In the genomic region with DNA sequence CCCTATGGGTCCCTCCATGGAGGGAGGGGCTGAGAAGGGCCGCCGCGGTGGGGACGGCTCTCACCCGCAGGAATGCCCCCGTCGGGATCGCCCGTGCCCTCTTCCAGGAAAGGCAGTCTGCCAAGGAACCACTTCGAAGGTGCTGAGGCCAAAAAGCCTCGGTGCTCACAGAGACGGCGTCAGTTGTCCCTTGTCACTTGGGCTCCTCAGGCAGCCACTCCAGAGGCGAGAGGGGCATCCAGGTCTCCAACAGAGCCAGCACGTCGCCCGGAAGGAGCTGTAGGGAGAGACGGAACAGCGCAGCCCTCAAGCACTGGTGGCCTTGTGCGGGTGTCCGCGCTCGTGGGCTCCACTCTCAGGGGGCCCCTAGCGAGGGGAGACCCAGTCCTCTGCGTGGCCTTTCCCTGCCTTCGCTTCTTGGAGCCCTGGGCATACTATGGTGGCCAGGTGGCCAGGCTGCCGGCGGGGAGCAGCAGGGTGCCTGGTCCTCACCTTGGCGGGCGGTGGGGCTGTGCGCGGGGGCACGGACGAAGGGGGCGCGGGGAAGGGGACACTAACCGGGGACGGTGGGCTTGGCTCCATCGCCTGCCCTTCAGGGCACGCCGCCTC, we compare ENCODE assay signal across 9 cellular contexts. TPM values are rescaled to one million over a fixed set of nuclear protein-coding genes. Genes with fewer than 3 reads are reported as not detected.
DNase-seq lines count a peak whose midpoint lies in the region; ATAC-seq and TF ChIP-seq lines count a peak whose summit lies in the region.
"Had no signal": no experiment of that assay in that cellular context is flagged by ENCODE, and none has a peak within 500 bp of the region (broad histone marks: within the 10 kb centered on the region; RNA-seq: fewer than 3 reads in every experiment).

No MANE protein-coding gene starts in this region.

- no peaks in the 10 kb centered on the region for H4K20me1 ChIP-seq in PC-3 (ENCODE audit: low read length)

- H3K27me3 ChIP-seq in PC-3 (ENCODE audit: low read length) (no peaks in the 10 kb centered on the region), duodenal mucosa (ENCODE audit: control insufficient read depth in 1 of 2, insufficient read depth in 2 of 2, low read length in 2 of 2) (peaks cover 0 to 5% of the 10 kb centered on the region in 2 donors)

- H3K4me2 ChIP-seq in PC-3 (ENCODE audit: low read length), result peak overlapping the region; percentile 98

- H3K4me1 ChIP-seq in PC-3 (ENCODE audit: insufficient read depth, low read length), result peaks cover 57% of the 10 kb centered on the region
- peaks cover 13 to 14% of the 10 kb centered on the region in 2 donors for H3K4me1 ChIP-seq in duodenal mucosa (ENCODE audit: control insufficient read depth in 1 of 2, insufficient read depth in 2 of 2, low read length in 2 of 2)

- H3K36me3 Mint-ChIP-seq in CD14-positive monocyte (peaks cover 0 to 3% of the 10 kb centered on the region in 2 donors), nephron (ENCODE audit: low read depth) (no peaks in the 10 kb centered on the region)

- 0 out of 2 replicates have a peak, but pooled peaks cover 3% of the 10 kb centered on the region for H3K36me3 ChIP-seq in PC-3 (ENCODE audit: low read depth, low read length)
- H3K36me3 ChIP-seq in duodenal mucosa (ENCODE audit: control insufficient read depth in 1 of 2, insufficient read depth in 2 of 2, low read length in 2 of 2), result no peaks in the 10 kb centered on the region

- H2AFZ ChIP-seq in PC-3 (ENCODE audit: low read length), result peak overlapping the region; percentile 51

- CTCF ChIA-PET in PC-3 (lab: Charles Lee), result interaction anchor here (0.5 to 0.9 kb wide), 2 partner anchors 140 to 144 kb away, joined by 3 read pairs; a partner anchor contains a TSS

- TF ChIP-seq CTCF in CD14-positive monocyte (IDR thresholded peaks at IDR 0.05), result no peak
- no peak for TF ChIP-seq CTCF in PC-3 (conservative IDR thresholded peaks at IDR 0.05; ENCODE audit: low read depth, low read length)
- TF ChIP-seq CTCF in nephron (IDR thresholded peaks at IDR 0.05; ENCODE audit: unreplicated experiment in 3 of 3), result no peak

- H3K9ac ChIP-seq in PC-3 (ENCODE audit: low read length) (peak overlapping the region; percentile 89), duodenal mucosa (ENCODE audit: low read depth in 1 of 2, low read length in 2 of 2) (peak overlapping the region; percentile 39 to 72)

- H3K9me2 ChIP-seq in PC-3 (replicated peaks; ENCODE audit: low read length), result no peaks in the 10 kb centered on the region

- POLR2A ChIA-PET in PC-3 (lab: Charles Lee; ENCODE audit: unreplicated experiment), result no interaction called here

- H3K27ac Mint-ChIP-seq in CD14-positive monocyte, result peak overlapping the region in 1 of 7 donors; percentile 78
- H3K27ac Mint-ChIP-seq in nephron, result no peak overlapping the region

- H3K79me2 ChIP-seq in PC-3 (ENCODE audit: low read length), result peaks cover 38% of the 10 kb centered on the region

- H3K9me3 Mint-ChIP-seq in CD14-positive monocyte (no peaks in the 10 kb centered on the region), nephron (no peaks in the 10 kb centered on the region)

- DNase-seq in CD14-positive monocyte (ENCODE audit: low spot score), result no peak
- DNase-seq in PC-3, result peak; percentile 27
- no peak for DNase-seq in middle frontal gyrus (ENCODE audit: extremely low spot score, low spot score)
- no peak for DNase-seq in effector CD8-positive, alpha-beta T cell (lab: John Stamatoyannopoulos, UW)

- peak overlapping the region; percentile 89 for H3K4me3 ChIP-seq in PC-3 (ENCODE audit: low read length)
- peak overlapping the region; percentile 71 to 72 for H3K4me3 ChIP-seq in duodenal mucosa (ENCODE audit: low read depth in 1 of 2, low read length in 2 of 2)

- H3K4me3 Mint-ChIP-seq in CD14-positive monocyte (peak overlapping the region; percentile 74 to 89), nephron (peak overlapping the region; percentile 73 to 82 (median 78))

- ATAC-seq in GM21447 (IDR thresholded peaks at IDR 0.05; ENCODE audit: unreplicated experiment), result peak; percentile 8
- ATAC-seq in PC-3, result peak; percentile 14
- ATAC-seq in HG03469 (IDR thresholded peaks at IDR 0.05; ENCODE audit: unreplicated experiment), result no peak

- H3K27me3 Mint-ChIP-seq in CD14-positive monocyte (ENCODE audit: low read depth in 3 of 3) (peaks cover 11 to 26% (median 22%) of the 10 kb centered on the region in 3 donors), nephron (ENCODE audit: low read depth) (peaks cover 13% of the 10 kb centered on the region)

- H3F3A ChIP-seq in PC-3 (ENCODE audit: low read length, unreplicated experiment), result no peaks in the 10 kb centered on the region

- peaks cover 9% of the 10 kb centered on the region for H3K4me1 Mint-ChIP-seq in CD14-positive monocyte
- peaks cover 6% of the 10 kb centered on the region for H3K4me1 Mint-ChIP-seq in nephron

- intact Hi-C loops in CD14-positive monocyte (cut with micrococcal nuclease), result loop anchor here in 1 of 2 donors (5.0 kb wide), 1 partner anchor 322 kb away; no protein-coding TSS in a partner anchor
- intact Hi-C loops in PC-3 (cut with micrococcal nuclease), result no loop called here

- H3K9me3 ChIP-seq in PC-3 (ENCODE audit: low read length) (no peaks in the 10 kb centered on the region), duodenal mucosa (ENCODE audit: control insufficient read depth in 1 of 2, low read length in 2 of 2) (no peaks in the 10 kb centered on the region)

- H3K27ac ChIP-seq in PC-3 (ENCODE audit: low read length), result peak overlapping the region; percentile 83
- no peak overlapping the region for H3K27ac ChIP-seq in duodenal mucosa (ENCODE audit: low read depth, low read length)

- TSS peak; percentile 40 for BruUV-seq in PC-3 (replicated peaks; lab: Mats Ljungman, UMichigan)

RNA-seq across cellular contexts. Expression of a gene that starts 1.0 kb away (rescaled TPM):
- 1 to 10 TPM in 1 of 2 donors, under 1 TPM in 1; 0.06 to 1.2 TPM for polyA plus RNA-seq in CD14-positive monocyte
- total RNA-seq in PC-3 (2014; rRNA removed), result 32.9 and 49.4 TPM in 2 replicates

RNA-seq across cellular contexts. Expression of a gene that starts 26.1 kb away (rescaled TPM):
- polyA plus RNA-seq in CD14-positive monocyte, result under 1 TPM in 1 of 2 donors, not detected in 1; 0.67 TPM
- 1.1 and 1.3 TPM in 2 replicates for total RNA-seq in PC-3 (2014; rRNA removed)
- total RNA-seq: pulmonary artery endothelial cell had no signal

RNA-seq across cellular contexts. Expression of a gene that starts 59.4 kb away (rescaled TPM):
- not detected for polyA plus RNA-seq in CD14-positive monocyte
- 0.22 TPM in 1 of 2 replicates, not detected in the other for total RNA-seq in PC-3 (2014; rRNA removed)

RNA-seq across cellular contexts. Expression of a gene that starts 59.5 kb away (rescaled TPM):
- under 1 TPM; 0.72 to 0.75 TPM for polyA plus RNA-seq in CD14-positive monocyte
- 7.8 and 9.7 TPM in 2 replicates for total RNA-seq in PC-3 (2014; rRNA removed)
